1 cellular context compared by ENCODE assay signal in genomic region chr4:139559095-139559490, GRCh38.
TF ChIP-seq lines count a peak whose summit lies in the region.

No MANE protein-coding gene starts in this region.

TF ChIP-seq in H1, 55 proteins besides CTCF, POLR2A, EP300 and RAD21:
- TF ChIP-seq RBBP5 (IDR thresholded peaks at IDR 0.05; ENCODE audit: borderline replicate concordance, low read depth, low read length) (no peak), HDAC6 (IDR thresholded peaks at IDR 0.05; ENCODE audit: low read depth, low read length) (no peak), CHD1 (IDR thresholded peaks at IDR 0.05; ENCODE audit: low read depth, low read length) (no peak), TAF7 (optimal IDR thresholded peaks at IDR 0.05; ENCODE audit: borderline replicate concordance, low read depth, low read length) (no peak), SP2 (IDR thresholded peaks at IDR 0.05; ENCODE audit: low read length) (no peak), SIN3A (conservative IDR thresholded peaks at IDR 0.05 in 1 of 2, IDR thresholded peaks at IDR 0.05 in 1 of 2; ENCODE audit: low read depth in 1 of 2, low read length in 2 of 2) (no peak)
TF ChIP-seq in H1: peak in this region for 0.
